ENCODE assay signal across 1 cellular context in genomic region chr7:105012503-105013282, GRCh38.
A peak's percentile ranks its signal among the peaks of the same experiment; 100 is the strongest.
TF ChIP-seq lines count a peak whose summit lies in the region.

No MANE protein-coding gene starts in this region.

TF ChIP-seq in HepG2, 621 proteins besides CTCF, POLR2A, EP300 and RAD21 (continued from another document and continues in another):
- TF ChIP-seq LBX2 (CRISPR knock-in tag; IDR thresholded peaks at IDR 0.05; ENCODE audit: borderline replicate concordance): no peak
- TF ChIP-seq KDM6A (CRISPR knock-in tag; IDR thresholded peaks at IDR 0.05; ENCODE audit: low read depth): no peak
- peak; percentile 79 for TF ChIP-seq BRF2 (CRISPR knock-in tag; IDR thresholded peaks at IDR 0.05)
- TF ChIP-seq PCBP1 (IDR thresholded peaks at IDR 0.05; ENCODE audit: borderline replicate concordance, low read depth, low read length): 0 out of 2 replicates have a peak, but pooled peaks have one; percentile 78
- peak; percentile 93 for TF ChIP-seq NFYC (CRISPR knock-in tag; IDR thresholded peaks at IDR 0.05)
- TF ChIP-seq SMAD3 (CRISPR knock-in tag; IDR thresholded peaks at IDR 0.05): peak; percentile 54
- TF ChIP-seq ZFP82 (CRISPR knock-in tag; IDR thresholded peaks at IDR 0.05; ENCODE audit: borderline replicate concordance): peak; percentile 65
- TF ChIP-seq ZNF484 (CRISPR knock-in tag; IDR thresholded peaks at IDR 0.05; ENCODE audit: borderline replicate concordance, low read depth): no peak
- peak; percentile 38; the same call in 1 of the 2 replicates for TF ChIP-seq ZNF33A (CRISPR knock-in tag; IDR thresholded peaks at IDR 0.05; ENCODE audit: borderline replicate concordance)
- TF ChIP-seq TFDP2 (CRISPR knock-in tag; IDR thresholded peaks at IDR 0.05): peak; percentile 75
- peak; percentile 87; the same call in 1 of the 2 replicates for TF ChIP-seq KAT7 (CRISPR knock-in tag; IDR thresholded peaks at IDR 0.05; ENCODE audit: borderline replicate concordance)
- peak; percentile 81; the same call in 1 of the 2 replicates for TF ChIP-seq ZNF224 (CRISPR knock-in tag; IDR thresholded peaks at IDR 0.05)
- peak; percentile 88 for TF ChIP-seq ZNF317 (CRISPR knock-in tag; IDR thresholded peaks at IDR 0.05)
- TF ChIP-seq ZNF44 (CRISPR knock-in tag; IDR thresholded peaks at IDR 0.05): no peak
- 0 out of 2 replicates have a peak, but pooled peaks have one; percentile 42 for TF ChIP-seq ZNF749 (CRISPR knock-in tag; IDR thresholded peaks at IDR 0.05; ENCODE audit: borderline replicate concordance)
- TF ChIP-seq MLLT10 (CRISPR knock-in tag; IDR thresholded peaks at IDR 0.05): no peak
- no peak for TF ChIP-seq PRDM4 (CRISPR knock-in tag; IDR thresholded peaks at IDR 0.05; ENCODE audit: borderline replicate concordance)
- TF ChIP-seq TOE1 (CRISPR knock-in tag; IDR thresholded peaks at IDR 0.05): no peak
- no peak; the same call in 1 of the 2 replicates for TF ChIP-seq ZNF644 (CRISPR knock-in tag; IDR thresholded peaks at IDR 0.05; ENCODE audit: low read depth)
- peak; percentile 35 for TF ChIP-seq TBL1XR1 (IDR thresholded peaks at IDR 0.05; ENCODE audit: borderline replicate concordance, low read length, partially characterized antibody)
- TF ChIP-seq ZNF784 (CRISPR knock-in tag; IDR thresholded peaks at IDR 0.05; ENCODE audit: borderline replicate concordance): peak; percentile 39; the same call in 1 of the 2 replicates
- peak; percentile 91 for TF ChIP-seq ZSCAN25 (CRISPR knock-in tag; IDR thresholded peaks at IDR 0.05)
- peak; percentile 42; the same call in 1 of the 2 replicates for TF ChIP-seq ZNF225 (CRISPR knock-in tag; IDR thresholded peaks at IDR 0.05)
- peak; percentile 17 for TF ChIP-seq ZBTB44 (CRISPR knock-in tag; IDR thresholded peaks at IDR 0.05)
- TF ChIP-seq ATM (IDR thresholded peaks at IDR 0.05; ENCODE audit: borderline replicate concordance): no peak
- peak; percentile 90 for TF ChIP-seq MED1 (CRISPR knock-in tag; IDR thresholded peaks at IDR 0.05)
- TF ChIP-seq ZNF20 (CRISPR knock-in tag; IDR thresholded peaks at IDR 0.05): peak; percentile 47; the same call in 1 of the 2 replicates
- TF ChIP-seq ZBTB8A (CRISPR knock-in tag; IDR thresholded peaks at IDR 0.05; ENCODE audit: borderline replicate concordance, low read depth): no peak
- TF ChIP-seq ZFYVE20 (CRISPR knock-in tag; IDR thresholded peaks at IDR 0.05; ENCODE audit: borderline replicate concordance, low read depth): no peak
- no peak; the same call in 1 of the 2 replicates for TF ChIP-seq ATF1 (CRISPR knock-in tag; IDR thresholded peaks at IDR 0.05)
- TF ChIP-seq PAWR (CRISPR knock-in tag; IDR thresholded peaks at IDR 0.05; ENCODE audit: borderline replicate concordance): no peak
- TF ChIP-seq RFXANK (CRISPR knock-in tag; IDR thresholded peaks at IDR 0.05): peak; percentile 42
- TF ChIP-seq ZNF510 (CRISPR knock-in tag; IDR thresholded peaks at IDR 0.05; ENCODE audit: low read depth): peak; percentile 79; the same call in 1 of the 2 replicates
- TF ChIP-seq ZBTB26 (CRISPR knock-in tag; IDR thresholded peaks at IDR 0.05; ENCODE audit: borderline replicate concordance): no peak; the same call in none of the 2 replicates
- peak; percentile 63; the same call in 1 of the 2 replicates for TF ChIP-seq ZBTB42 (CRISPR knock-in tag; IDR thresholded peaks at IDR 0.05)
- TF ChIP-seq ZFP36L1 (CRISPR knock-in tag; IDR thresholded peaks at IDR 0.05): peak; percentile 45
- TF ChIP-seq MLXIP (CRISPR knock-in tag; IDR thresholded peaks at IDR 0.05; ENCODE audit: borderline replicate concordance): no peak
- TF ChIP-seq KLF9 (CRISPR knock-in tag; IDR thresholded peaks at IDR 0.05; ENCODE audit: low read depth): no peak
- TF ChIP-seq CBX2 (IDR thresholded peaks at IDR 0.05; ENCODE audit: low read depth, low read length): no peak
- TF ChIP-seq CBX2 (CRISPR knock-in tag; IDR thresholded peaks at IDR 0.05; ENCODE audit: low read depth): no peak
- TF ChIP-seq ZKSCAN5 (CRISPR knock-in tag; IDR thresholded peaks at IDR 0.05): peak; percentile 37; the same call in 1 of the 2 replicates
- TF ChIP-seq ZFAT (CRISPR knock-in tag; conservative IDR thresholded peaks at IDR 0.05): 0 out of 2 replicates have a peak, but pooled peaks have one; percentile 15
- peak; percentile 54; the same call in 1 of the 2 replicates for TF ChIP-seq WIZ (CRISPR knock-in tag; IDR thresholded peaks at IDR 0.05)
- peak; percentile 85 for TF ChIP-seq ZFX (CRISPR knock-in tag; IDR thresholded peaks at IDR 0.05; ENCODE audit: low read depth)
- peak; percentile 65 for TF ChIP-seq ZMYM4 (CRISPR knock-in tag; IDR thresholded peaks at IDR 0.05)
- TF ChIP-seq ZNF704 (CRISPR knock-in tag; IDR thresholded peaks at IDR 0.05; ENCODE audit: borderline replicate concordance): no peak
- TF ChIP-seq ZNF720 (CRISPR knock-in tag; IDR thresholded peaks at IDR 0.05): no peak
- TF ChIP-seq ZNF280D (CRISPR knock-in tag; IDR thresholded peaks at IDR 0.05): peak; percentile 89; the same call in 1 of the 2 replicates
